ENCODE assay signal across 1 cellular context in genomic region chr17:74206332-74206818, GRCh38.
TF ChIP-seq lines count a peak whose summit lies in the region.

No MANE protein-coding gene starts in this region.

TF ChIP-seq in GM12878, 131 proteins besides CTCF, POLR2A, EP300 and RAD21 (continued from another document):
- no peak for TF ChIP-seq ZBTB11 (CRISPR knock-in tag; IDR thresholded peaks at IDR 0.05)
TF ChIP-seq in GM12878: peak in this region for 1.
